In genomic region chr1:87834941-87835340, GRCh38 we compare ENCODE assay signal across 17 cellular contexts.
DNase-seq lines count a peak whose midpoint lies in the region; ATAC-seq and TF ChIP-seq lines count a peak whose summit lies in the region.
"Had no signal": no experiment of that assay in that cellular context is flagged by ENCODE, and none has a peak within 500 bp of the region (broad histone marks: within the 10 kb centered on the region; RNA-seq: fewer than 3 reads in every experiment).

No MANE protein-coding gene starts in this region.

- DNase-seq in Daoy (ENCODE audit: low read depth) (peak; percentile 8), PC-9 (peak in 1 of 2 experiments; percentile 3), mesendoderm (peak; percentile 37), NCI-H1105 treated with DMSO at 0.1 percent for 48 hours (lab: John Stamatoyannopoulos, UW) (no peak), GM20000 (ENCODE audit: low spot score) (no peak), NCI-H226 (no peak)
- DNase-seq: CD8-positive, alpha-beta T cell; GM23248; NCI-H1105; NCI-H1694 treated with DMSO at 0.1 percent for 48 hours; NCI-H446 treated with DMSO at 0.1 percent for 48 hours; NCI-H748 treated with DMSO at 0.1 percent for 48 hours; SK-N-SH; T-helper 1 cell had no signal

- H3K56ac ChIP-seq in mesendoderm (ENCODE audit: low read length): no peak overlapping the region

- H3K27me3 ChIP-seq in PC-9 (ENCODE audit: insufficient read depth, low read depth) (no peaks in the 10 kb centered on the region), mesendoderm (ENCODE audit: insufficient read depth, low read length, poor library complexity) (no peaks in the 10 kb centered on the region)

- no peak overlapping the region for H3K18ac ChIP-seq in mesendoderm (ENCODE audit: low read length)

- H3K9ac ChIP-seq in mesendoderm (ENCODE audit: low read length): no peak overlapping the region
- H3K9ac ChIP-seq: GM23248, SK-N-SH had no signal

- H3K27ac ChIP-seq in PC-9: no peak overlapping the region
- no peak overlapping the region for H3K27ac ChIP-seq in mesendoderm (ENCODE audit: low read depth, low read length)
- H3K27ac ChIP-seq: GM23248 had no signal

- H3K4me1 Mint-ChIP-seq in dendritic cell treated with granulocyte-macrophage colony-stimulating factor and Interleukin-4, amounts not matched to agents 40 ng/mL and 50 ng/mL, for 4 days (ENCODE audit: low read depth): peaks cover 42% of the 10 kb centered on the region

- H4K5ac ChIP-seq in mesendoderm (ENCODE audit: low read length): no peak overlapping the region

- H2BK15ac ChIP-seq in mesendoderm (replicated peaks; ENCODE audit: low read depth): no peak overlapping the region

- no TSS peak for BruUV-seq in PC-9 (replicated peaks; lab: Mats Ljungman, UMichigan)

- H4K8ac ChIP-seq in mesendoderm (ENCODE audit: low read depth, low read length): no peak overlapping the region

- no peaks in the 10 kb centered on the region for H3K9me3 ChIP-seq in PC-9 (ENCODE audit: insufficient read depth, low read depth)
- H3K9me3 ChIP-seq: SK-N-SH had no signal

- no CpG with 5 or more reads among the region's 8 CpGs for WGBS in mesendoderm (ENCODE audit: extremely low coverage, insufficient coverage, low lambda C conversion rate)

- no peaks in the 10 kb centered on the region for H3K79me1 ChIP-seq in mesendoderm (ENCODE audit: low read length)

- no peaks in the 10 kb centered on the region for H3K79me2 ChIP-seq in PC-9 (ENCODE audit: low read depth)
- H3K79me2 ChIP-seq in mesendoderm (ENCODE audit: control insufficient read depth, insufficient read depth, low read length): no peaks in the 10 kb centered on the region

- peak overlapping the region; percentile 55; the same call in 1 of the 2 replicates for H2AFZ ChIP-seq in PC-9
- H2AFZ ChIP-seq: GM23248 had no signal

- H2BK120ac ChIP-seq in mesendoderm (ENCODE audit: low read depth, low read length): no peak overlapping the region

- no peaks in the 10 kb centered on the region for H3F3A ChIP-seq in PC-9 (ENCODE audit: insufficient read depth, low read depth)

- H3K36me3 Mint-ChIP-seq in dendritic cell treated with granulocyte-macrophage colony-stimulating factor and Interleukin-4, amounts not matched to agents 40 ng/mL and 50 ng/mL, for 4 days (ENCODE audit: low read depth): no peaks in the 10 kb centered on the region
- H3K36me3 Mint-ChIP-seq: CD8-positive, alpha-beta T cell had no signal

- CTCF ChIA-PET in PC-9 (lab: Charles Lee): interaction anchor here (0.6 kb wide), 1 partner anchor 32 kb away, joined by 3 read pairs; no protein-coding TSS in a partner anchor

- H3K9me3 Mint-ChIP-seq in dendritic cell treated with granulocyte-macrophage colony-stimulating factor and Interleukin-4, amounts not matched to agents 40 ng/mL and 50 ng/mL, for 4 days: no peaks in the 10 kb centered on the region
- H3K9me3 Mint-ChIP-seq: CD8-positive, alpha-beta T cell had no signal

- no peaks in the 10 kb centered on the region for H4K20me1 ChIP-seq in PC-9 (ENCODE audit: insufficient read depth)

- TF ChIP-seq CTCF in PC-9 (conservative IDR thresholded peaks at IDR 0.05) (no peak), GM20000 (IDR thresholded peaks at IDR 0.05; ENCODE audit: extremely low read depth, missing control alignments) (no peak)

- H2AK5ac ChIP-seq in mesendoderm (ENCODE audit: low read length): no peak overlapping the region

- 0 out of 2 replicates have a peak, but pooled peaks cover 7% of the 10 kb centered on the region for H3K4me1 ChIP-seq in PC-9 (replicated peaks; ENCODE audit: insufficient read depth)
- H3K4me1 ChIP-seq in mesendoderm (ENCODE audit: control insufficient read depth, low read depth, low read length): no peaks in the 10 kb centered on the region

- no peaks in the 10 kb centered on the region for H3K36me3 ChIP-seq in PC-9 (ENCODE audit: low read depth)
- no peaks in the 10 kb centered on the region for H3K36me3 ChIP-seq in mesendoderm (ENCODE audit: control insufficient read depth, insufficient read depth, low read length)

- intact Hi-C loops in PC-9 (cut with micrococcal nuclease; ENCODE audit: unreplicated experiment): no loop called here
- intact Hi-C loops in dendritic cell treated with granulocyte-macrophage colony-stimulating factor and Interleukin-4, amounts not matched to agents 40 ng/mL and 50 ng/mL, for 4 days (cut with micrococcal nuclease): loop anchor here (5.0 kb wide), 1 partner anchor 32 kb away; no protein-coding TSS in a partner anchor

- POLR2A ChIA-PET in PC-9 (lab: Charles Lee; ENCODE audit: unreplicated experiment): no interaction called here

- H3K4ac ChIP-seq in mesendoderm (ENCODE audit: low read depth, low read length): no peak overlapping the region

- H3K4me2 ChIP-seq in PC-9: peak overlapping the region; percentile 3; the same call in 1 of the 2 replicates
- H3K4me2 ChIP-seq in mesendoderm (ENCODE audit: low read length): no peak overlapping the region
- H3K4me2 ChIP-seq: SK-N-SH had no signal

- peaks cover 7% of the 10 kb centered on the region for H3K9me2 ChIP-seq in PC-9 (ENCODE audit: insufficient read depth)
- H3K9me2 ChIP-seq: SK-N-SH had no signal

- peak overlapping the region; percentile 20 for H3K27ac Mint-ChIP-seq in dendritic cell treated with granulocyte-macrophage colony-stimulating factor and Interleukin-4, amounts not matched to agents 40 ng/mL and 50 ng/mL, for 4 days
- H3K27ac Mint-ChIP-seq: CD8-positive, alpha-beta T cell had no signal

- H3K4me3 Mint-ChIP-seq in dendritic cell treated with granulocyte-macrophage colony-stimulating factor and Interleukin-4, amounts not matched to agents 40 ng/mL and 50 ng/mL, for 4 days: no peak overlapping the region
- H3K4me3 Mint-ChIP-seq: CD8-positive, alpha-beta T cell had no signal

- H2BK5ac ChIP-seq in mesendoderm (ENCODE audit: low read length): no peak overlapping the region

- no peak for ATAC-seq in HG03571 (IDR thresholded peaks at IDR 0.05; ENCODE audit: unreplicated experiment)
- ATAC-seq: CD8-positive, alpha-beta T cell; Right ventricle myocardium inferior had no signal

- H3K4me3 ChIP-seq in PC-9 (no peak overlapping the region), mesendoderm (ENCODE audit: low read length) (no peak overlapping the region)
- H3K4me3 ChIP-seq: GM23248 had no signal

- H3K27me3 Mint-ChIP-seq in dendritic cell treated with granulocyte-macrophage colony-stimulating factor and Interleukin-4, amounts not matched to agents 40 ng/mL and 50 ng/mL, for 4 days: no peaks in the 10 kb centered on the region

- no peak overlapping the region for H3K23ac ChIP-seq in mesendoderm (ENCODE audit: low read length)

Comparison
In these comparisons a context has a peak if more than half of its experiments do, and no peak if none do; other contexts are left out.
1. DNase-seq: peak in Daoy (single experiment) and mesendoderm (single experiment); none in NCI-H1105 treated with DMSO at 0.1 percent for 48 hours (single experiment), GM20000 (single experiment) and NCI-H226 (single experiment).